In the genomic region with DNA sequence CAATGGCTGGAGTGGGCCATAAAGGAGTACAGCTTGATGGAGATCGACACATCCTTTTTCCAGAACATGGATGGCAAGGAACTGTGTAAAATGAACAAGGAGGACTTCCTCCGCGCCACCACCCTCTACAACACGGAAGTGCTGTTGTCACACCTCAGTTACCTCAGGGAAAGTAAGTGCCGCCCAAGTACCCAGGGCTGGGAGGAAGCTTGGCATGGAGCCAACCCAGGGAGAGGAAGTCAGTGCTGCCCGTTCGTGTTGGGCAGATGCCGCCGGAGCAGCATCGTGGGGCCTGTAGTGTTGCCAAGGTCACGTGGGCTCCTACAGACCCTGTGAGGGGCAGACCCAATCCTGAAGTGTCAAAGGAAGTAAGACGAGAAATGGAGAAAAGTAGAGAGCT, we compare ENCODE assay signal across 1 cellular context.
TF ChIP-seq lines count a peak whose summit lies in the region.

No MANE protein-coding gene starts in this region.

TF ChIP-seq in GM23338, 12 proteins besides CTCF, POLR2A, EP300 and RAD21 (continued from another document):
- TF ChIP-seq, protein P1, sequence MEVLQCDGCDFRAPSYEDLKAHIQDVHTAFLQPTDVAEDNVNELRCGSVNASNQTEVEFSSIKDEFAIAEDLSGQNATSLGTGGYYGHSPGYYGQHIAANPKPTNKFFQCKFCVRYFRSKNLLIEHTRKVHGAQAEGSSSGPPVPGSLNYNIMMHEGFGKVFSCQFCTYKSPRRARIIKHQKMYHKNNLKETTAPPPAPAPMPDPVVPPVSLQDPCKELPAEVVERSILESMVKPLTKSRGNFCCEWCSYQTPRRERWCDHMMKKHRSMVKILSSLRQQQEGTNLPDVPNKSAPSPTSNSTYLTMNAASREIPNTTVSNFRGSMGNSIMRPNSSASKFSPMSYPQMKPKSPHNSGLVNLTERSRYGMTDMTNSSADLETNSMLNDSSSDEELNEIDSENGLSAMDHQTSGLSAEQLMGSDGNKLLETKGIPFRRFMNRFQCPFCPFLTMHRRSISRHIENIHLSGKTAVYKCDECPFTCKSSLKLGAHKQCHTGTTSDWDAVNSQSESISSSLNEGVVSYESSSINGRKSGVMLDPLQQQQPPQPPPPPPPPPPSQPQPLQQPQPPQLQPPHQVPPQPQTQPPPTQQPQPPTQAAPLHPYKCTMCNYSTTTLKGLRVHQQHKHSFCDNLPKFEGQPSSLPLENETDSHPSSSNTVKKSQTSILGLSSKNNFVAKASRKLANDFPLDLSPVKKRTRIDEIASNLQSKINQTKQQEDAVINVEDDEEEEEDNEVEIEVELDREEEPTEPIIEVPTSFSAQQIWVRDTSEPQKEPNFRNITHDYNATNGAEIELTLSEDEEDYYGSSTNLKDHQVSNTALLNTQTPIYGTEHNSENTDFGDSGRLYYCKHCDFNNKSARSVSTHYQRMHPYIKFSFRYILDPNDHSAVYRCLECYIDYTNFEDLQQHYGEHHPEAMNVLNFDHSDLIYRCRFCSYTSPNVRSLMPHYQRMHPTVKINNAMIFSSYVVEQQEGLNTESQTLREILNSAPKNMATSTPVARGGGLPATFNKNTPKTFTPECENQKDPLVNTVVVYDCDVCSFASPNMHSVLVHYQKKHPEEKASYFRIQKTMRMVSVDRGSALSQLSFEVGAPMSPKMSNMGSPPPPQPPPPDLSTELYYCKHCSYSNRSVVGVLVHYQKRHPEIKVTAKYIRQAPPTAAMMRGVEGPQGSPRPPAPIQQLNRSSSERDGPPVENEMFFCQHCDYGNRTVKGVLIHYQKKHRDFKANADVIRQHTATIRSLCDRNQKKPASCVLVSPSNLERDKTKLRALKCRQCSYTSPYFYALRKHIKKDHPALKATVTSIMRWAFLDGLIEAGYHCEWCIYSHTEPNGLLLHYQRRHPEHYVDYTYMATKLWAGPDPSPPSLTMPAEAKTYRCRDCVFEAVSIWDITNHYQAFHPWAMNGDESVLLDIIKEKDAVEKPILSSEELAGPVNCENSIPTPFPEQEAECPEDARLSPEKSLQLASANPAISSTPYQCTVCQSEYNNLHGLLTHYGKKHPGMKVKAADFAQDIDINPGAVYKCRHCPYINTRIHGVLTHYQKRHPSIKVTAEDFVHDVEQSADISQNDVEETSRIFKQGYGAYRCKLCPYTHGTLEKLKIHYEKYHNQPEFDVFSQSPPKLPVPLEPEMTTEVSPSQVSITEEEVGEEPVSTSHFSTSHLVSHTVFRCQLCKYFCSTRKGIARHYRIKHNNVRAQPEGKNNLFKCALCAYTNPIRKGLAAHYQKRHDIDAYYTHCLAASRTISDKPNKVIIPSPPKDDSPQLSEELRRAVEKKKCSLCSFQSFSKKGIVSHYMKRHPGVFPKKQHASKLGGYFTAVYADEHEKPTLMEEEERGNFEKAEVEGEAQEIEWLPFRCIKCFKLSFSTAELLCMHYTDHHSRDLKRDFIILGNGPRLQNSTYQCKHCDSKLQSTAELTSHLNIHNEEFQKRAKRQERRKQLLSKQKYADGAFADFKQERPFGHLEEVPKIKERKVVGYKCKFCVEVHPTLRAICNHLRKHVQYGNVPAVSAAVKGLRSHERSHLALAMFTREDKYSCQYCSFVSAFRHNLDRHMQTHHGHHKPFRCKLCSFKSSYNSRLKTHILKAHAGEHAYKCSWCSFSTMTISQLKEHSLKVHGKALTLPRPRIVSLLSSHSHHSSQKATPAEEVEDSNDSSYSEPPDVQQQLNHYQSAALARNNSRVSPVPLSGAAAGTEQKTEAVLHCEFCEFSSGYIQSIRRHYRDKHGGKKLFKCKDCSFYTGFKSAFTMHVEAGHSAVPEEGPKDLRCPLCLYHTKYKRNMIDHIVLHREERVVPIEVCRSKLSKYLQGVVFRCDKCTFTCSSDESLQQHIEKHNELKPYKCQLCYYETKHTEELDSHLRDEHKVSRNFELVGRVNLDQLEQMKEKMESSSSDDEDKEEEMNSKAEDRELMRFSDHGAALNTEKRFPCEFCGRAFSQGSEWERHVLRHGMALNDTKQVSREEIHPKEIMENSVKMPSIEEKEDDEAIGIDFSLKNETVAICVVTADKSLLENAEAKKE (CRISPR knock-in tag; IDR thresholded peaks at IDR 0.05), result no peak
- no peak for TF ChIP-seq JUNB (IDR thresholded peaks at IDR 0.05; ENCODE audit: unreplicated experiment)
- TF ChIP-seq, protein P2, sequence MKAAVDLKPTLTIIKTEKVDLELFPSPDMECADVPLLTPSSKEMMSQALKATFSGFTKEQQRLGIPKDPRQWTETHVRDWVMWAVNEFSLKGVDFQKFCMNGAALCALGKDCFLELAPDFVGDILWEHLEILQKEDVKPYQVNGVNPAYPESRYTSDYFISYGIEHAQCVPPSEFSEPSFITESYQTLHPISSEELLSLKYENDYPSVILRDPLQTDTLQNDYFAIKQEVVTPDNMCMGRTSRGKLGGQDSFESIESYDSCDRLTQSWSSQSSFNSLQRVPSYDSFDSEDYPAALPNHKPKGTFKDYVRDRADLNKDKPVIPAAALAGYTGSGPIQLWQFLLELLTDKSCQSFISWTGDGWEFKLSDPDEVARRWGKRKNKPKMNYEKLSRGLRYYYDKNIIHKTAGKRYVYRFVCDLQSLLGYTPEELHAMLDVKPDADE (IDR thresholded peaks at IDR 0.05), result no peak
